In genomic region chr5:139062910-139063663, GRCh38 we compare ENCODE assay signal across 17 cellular contexts.
"Had no signal": no experiment of that assay in that cellular context is flagged by ENCODE, and none has a peak within 500 bp of the region (broad histone marks: within the 10 kb centered on the region; RNA-seq: fewer than 3 reads in every experiment).

No MANE protein-coding gene starts in this region.

- DNase-seq: activated CD4-positive, alpha-beta T cell treated with anti-CD3 and anti-CD28 coated beads, Interleukin-2, amount 50 U/mL, for 4 hours; activated CD4-positive, CD25-positive, alpha-beta regulatory T cell treated with anti-CD3 and anti-CD28 coated beads, Interleukin-2, amount 50 U/mL, for 72 hours; activated CD8-positive, alpha-beta memory T cell treated with anti-CD3 and anti-CD28 coated beads, Interleukin-2, amount 10 ng/mL, durations not matched to agents 7 days and 5 days; activated gamma-delta T cell treated with Interleukin-2 at 50 U/mL for 16 hours; activated naive CD8-positive, alpha-beta T cell treated with anti-CD3 and anti-CD28 coated beads for 36 hours; activated T-cell treated with anti-CD3 and anti-CD28 coated beads, Interleukin-2, amount 50 U/mL, for 48 hours; caudate nucleus; colonic mucosa; effector CD4-positive, alpha-beta T cell; hippocampal formation; stimulated activated CD4-positive, alpha-beta T cell treated with anti-CD3 and anti-CD28 coated beads, Interleukin-15, amount 100 ng/mL, for 24 hours; stimulated activated CD4-positive, alpha-beta T cell treated with anti-CD3 and anti-CD28 coated beads, Interleukin-4, amount 100 ng/mL, for 24 hours; stimulated activated naive CD8-positive, alpha-beta T cell treated with anti-CD3 and anti-CD28 coated beads, Interleukin-15, amount 100 ng/mL, for 72 hours; T-helper 2 cell had no signal

- H3K4me1 ChIP-seq: uterus had no signal

- H3K4me3 ChIP-seq: colonic mucosa, thoracic aorta, uterus had no signal

- H3K36me3 ChIP-seq: colonic mucosa, thoracic aorta, uterus had no signal

- H3K9me3 ChIP-seq: colonic mucosa, thoracic aorta, uterus had no signal

- H3K4me3 Mint-ChIP-seq: activated CD8-positive, alpha-beta memory T cell treated with anti-CD3 and anti-CD28 coated beads, Interleukin-2, amount 10 ng/mL, durations not matched to agents 7 days and 5 days; activated naive CD8-positive, alpha-beta T cell treated with anti-CD3 and anti-CD28 coated beads for 36 hours; stimulated activated naive CD8-positive, alpha-beta T cell treated with anti-CD3 and anti-CD28 coated beads, Interleukin-15, amount 100 ng/mL, for 72 hours had no signal

- H3K36me3 Mint-ChIP-seq: activated CD8-positive, alpha-beta memory T cell treated with anti-CD3 and anti-CD28 coated beads, Interleukin-2, amount 10 ng/mL, durations not matched to agents 7 days and 5 days had no signal

- H3K9me3 Mint-ChIP-seq: stimulated activated naive CD8-positive, alpha-beta T cell treated with anti-CD3 and anti-CD28 coated beads, Interleukin-15, amount 100 ng/mL, for 72 hours had no signal

- H3K27ac ChIP-seq: colonic mucosa, parathyroid adenoma, thoracic aorta had no signal

- H3K27me3 ChIP-seq: colonic mucosa, uterus had no signal

- H3K27ac Mint-ChIP-seq: activated CD8-positive, alpha-beta memory T cell treated with anti-CD3 and anti-CD28 coated beads, Interleukin-2, amount 10 ng/mL, durations not matched to agents 7 days and 5 days; activated naive CD8-positive, alpha-beta T cell treated with anti-CD3 and anti-CD28 coated beads for 36 hours had no signal

- H3K27me3 Mint-ChIP-seq: activated CD8-positive, alpha-beta memory T cell treated with anti-CD3 and anti-CD28 coated beads, Interleukin-2, amount 10 ng/mL, durations not matched to agents 7 days and 5 days; activated naive CD8-positive, alpha-beta T cell treated with anti-CD3 and anti-CD28 coated beads for 36 hours; stimulated activated naive CD8-positive, alpha-beta T cell treated with anti-CD3 and anti-CD28 coated beads, Interleukin-15, amount 100 ng/mL, for 72 hours had no signal

- ATAC-seq: activated CD8-positive, alpha-beta memory T cell treated with anti-CD3 and anti-CD28 coated beads, Interleukin-2, amount 10 ng/mL, durations not matched to agents 7 days and 5 days; stimulated activated naive CD8-positive, alpha-beta T cell treated with anti-CD3 and anti-CD28 coated beads, Interleukin-15, amount 100 ng/mL, for 72 hours had no signal
